Comparison of ENCODE assay signal across 14 cellular contexts in genomic region chr18:57051019-57051418, GRCh38.
DNase-seq lines count a peak whose midpoint lies in the region; TF ChIP-seq lines count a peak whose summit lies in the region.
"Had no signal": no experiment of that assay in that cellular context is flagged by ENCODE, and none has a peak within 500 bp of the region (broad histone marks: within the 10 kb centered on the region; RNA-seq: fewer than 3 reads in every experiment).

No MANE protein-coding gene starts in this region.

- peaks cover 0 to 6% (median 0%) of the 10 kb centered on the region in 11 experiments; a peak in 8 of 22 replicates for H3K9me3 ChIP-seq in BLaER1 treated with 17β-estradiol and CSF1 and Interleukin-3, amounts not matched to agents 10 nM and 100 nM (replicated peaks in 1 of 11)
- H3K9me3 ChIP-seq in duodenal mucosa (ENCODE audit: control insufficient read depth in 1 of 2, low read length in 2 of 2) (no peaks in the 10 kb centered on the region), muscle layer of duodenum (ENCODE audit: control insufficient read depth in 1 of 2, low read length in 2 of 2) (peaks cover 0 to 6% of the 10 kb centered on the region in 2 donors)
- H3K9me3 ChIP-seq: BE2C had no signal

- peaks cover 0 to 16% (median 14%) of the 10 kb centered on the region in 10 experiments; a peak in 13 of 20 replicates for H3K4me1 ChIP-seq in BLaER1 treated with 17β-estradiol and CSF1 and Interleukin-3, amounts not matched to agents 10 nM and 100 nM
- H3K4me1 ChIP-seq in duodenal mucosa (ENCODE audit: control insufficient read depth in 1 of 2, insufficient read depth in 2 of 2, low read length in 2 of 2): peaks cover 28 to 31% of the 10 kb centered on the region in 2 donors
- no peaks in the 10 kb centered on the region for H3K4me1 ChIP-seq in muscle layer of duodenum (ENCODE audit: control insufficient read depth in 1 of 2, insufficient read depth in 2 of 2, low read length in 2 of 2)

- H3K4me3 ChIP-seq in BLaER1 treated with 17β-estradiol and CSF1 and Interleukin-3, amounts not matched to agents 10 nM and 100 nM: no peak overlapping the region
- peak overlapping the region in 1 of 2 donors; percentile 25 for H3K4me3 ChIP-seq in duodenal mucosa (ENCODE audit: low read depth in 1 of 2, low read length in 2 of 2)
- H3K4me3 ChIP-seq in muscle layer of duodenum (ENCODE audit: low read depth in 1 of 2, low read length in 2 of 2): no peak overlapping the region
- H3K4me3 ChIP-seq: PC-9 had no signal

- H3K9ac ChIP-seq in BLaER1 treated with 17β-estradiol and CSF1 and Interleukin-3, amounts not matched to agents 10 nM and 100 nM: no peak overlapping the region
- H3K9ac ChIP-seq in duodenal mucosa (ENCODE audit: low read depth in 1 of 2, low read length in 2 of 2): no peak overlapping the region

- no peaks in the 10 kb centered on the region for H3K27me3 ChIP-seq in BLaER1 treated with 17β-estradiol and CSF1 and Interleukin-3, amounts not matched to agents 10 nM and 100 nM
- H3K27me3 ChIP-seq in duodenal mucosa (ENCODE audit: control insufficient read depth in 1 of 2, insufficient read depth in 2 of 2, low read length in 2 of 2): no peaks in the 10 kb centered on the region
- H3K27me3 ChIP-seq in muscle layer of duodenum (ENCODE audit: low read depth, low read length): no peaks in the 10 kb centered on the region
- H3K27me3 ChIP-seq: BE2C had no signal

- peak overlapping the region in 8 of 11 experiments; percentile 20 to 64 (median 56); a peak in 13 of 22 replicates for H3K4me2 ChIP-seq in BLaER1 treated with 17β-estradiol and CSF1 and Interleukin-3, amounts not matched to agents 10 nM and 100 nM
- H3K4me2 ChIP-seq: PC-9 had no signal

- H4K20me1 ChIP-seq in BLaER1 treated with 17β-estradiol and CSF1 and Interleukin-3, amounts not matched to agents 10 nM and 100 nM: peaks cover 0 to 3% (median 0%) of the 10 kb centered on the region in 11 experiments; a peak in 1 of 22 replicates

- no peaks in the 10 kb centered on the region for H3K36me3 ChIP-seq in BLaER1 treated with 17β-estradiol and CSF1 and Interleukin-3, amounts not matched to agents 10 nM and 100 nM
- H3K36me3 ChIP-seq in duodenal mucosa (ENCODE audit: control insufficient read depth in 1 of 2, insufficient read depth in 2 of 2, low read length in 2 of 2): no peaks in the 10 kb centered on the region
- H3K36me3 ChIP-seq in muscle layer of duodenum (ENCODE audit: control insufficient read depth in 1 of 2, insufficient read depth in 2 of 2, low read length in 2 of 2): no peaks in the 10 kb centered on the region
- H3K36me3 ChIP-seq: BE2C had no signal

- TF ChIP-seq CTCF in GM10266 (IDR thresholded peaks at IDR 0.05; ENCODE audit: control insufficient read depth, insufficient read depth, low read depth, missing control alignments): no peak

- DNase-seq in NCI-H69 (lab: John Stamatoyannopoulos, UW) (peak; percentile 47), GM10266 (ENCODE audit: extremely low spot score) (no peak), NCI-H2171 treated with DMSO at 0.1 percent for 48 hours (lab: John Stamatoyannopoulos, UW) (no peak), NCI-H1105 (lab: John Stamatoyannopoulos, UW) (no peak), UCSD-AML1 (lab: John Stamatoyannopoulos, UW; ENCODE audit: unreplicated experiment) (no peak)
- DNase-seq: CD4-positive, alpha-beta memory T cell; EL; NCI-H2227 treated with DMSO at 0.1 percent for 48 hours; NCI-H524; PC-9 had no signal

- no peak overlapping the region for H3K27ac ChIP-seq in BLaER1 treated with 17β-estradiol and CSF1 and Interleukin-3, amounts not matched to agents 10 nM and 100 nM
- H3K27ac ChIP-seq in duodenal mucosa (ENCODE audit: low read depth, low read length) (peak overlapping the region; percentile 26), muscle layer of duodenum (ENCODE audit: low read length) (peak overlapping the region; percentile 31)
- H3K27ac ChIP-seq: PC-9 had no signal

Comparison
In these comparisons a context has a peak if more than half of its experiments do, and no peak if none do; other contexts are left out.
1. H3K27ac ChIP-seq: peak in duodenal mucosa (single experiment) and muscle layer of duodenum (single experiment); none in BLaER1 treated with 17β-estradiol and CSF1 and Interleukin-3, amounts not matched to agents 10 nM and 100 nM (0 of 11).